2 cellular contexts compared by ENCODE assay signal in the genomic region with DNA sequence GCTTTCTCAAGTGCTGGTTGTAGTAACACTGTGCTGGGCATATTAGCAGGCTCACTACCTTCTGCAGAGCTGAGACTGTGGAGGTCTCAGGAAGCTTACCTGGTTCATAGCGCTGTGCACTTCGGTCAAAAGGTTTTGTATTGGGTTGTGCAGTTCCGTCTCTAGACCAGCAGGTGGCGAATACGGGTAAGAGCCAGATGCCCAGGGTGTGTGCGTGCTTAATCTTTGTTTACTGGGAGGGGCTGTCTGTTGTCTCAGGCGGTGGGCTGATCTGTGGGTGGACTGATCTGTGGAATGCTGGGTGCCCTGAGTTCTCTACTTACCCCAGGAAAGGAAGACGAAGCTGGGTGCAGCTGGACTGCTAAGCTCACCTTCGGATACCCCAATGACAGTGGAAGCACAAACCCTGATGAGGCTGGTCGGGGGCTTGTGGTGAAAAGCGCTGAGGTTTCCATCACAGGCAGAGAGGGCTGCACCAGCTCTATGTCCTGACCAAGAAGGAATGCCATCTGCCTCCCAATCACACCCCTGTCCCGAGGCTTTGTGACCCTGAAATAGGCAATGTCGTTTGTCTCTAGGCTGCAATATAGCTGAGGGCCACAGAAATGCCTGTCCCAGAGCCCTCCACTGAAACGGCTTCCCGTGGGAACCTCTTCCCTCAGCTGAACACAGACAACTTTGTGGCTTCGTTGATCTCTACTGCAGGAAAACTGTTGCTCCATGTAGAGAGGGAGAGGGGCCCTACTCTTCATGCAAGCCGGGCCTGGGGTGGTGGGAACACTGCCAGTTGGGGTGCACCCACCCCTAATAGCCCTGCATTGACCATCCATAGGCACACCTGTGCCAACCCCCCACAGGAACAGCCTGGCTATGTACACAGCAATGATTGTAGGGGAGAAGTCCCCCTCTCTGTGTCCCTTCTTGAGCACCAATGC.
TF ChIP-seq lines count a peak whose summit lies in the region.

No MANE protein-coding gene starts in this region.

TF ChIP-seq in GM23338, 12 proteins besides CTCF, POLR2A, EP300 and RAD21 (continued from another document):
- TF ChIP-seq NANOG (IDR thresholded peaks at IDR 0.05; ENCODE audit: borderline replicate concordance) = no peak
- TF ChIP-seq CREB1 (CRISPR knock-in tag; IDR thresholded peaks at IDR 0.05; ENCODE audit: low read depth) = 0 out of 2 replicates have a peak, but pooled peaks have one; percentile 15
TF ChIP-seq in GM23338: peak in this region for 1.

TF ChIP-seq in SK-N-SH, 30 proteins besides CTCF, POLR2A, EP300 and RAD21:
- TF ChIP-seq, protein P1, sequence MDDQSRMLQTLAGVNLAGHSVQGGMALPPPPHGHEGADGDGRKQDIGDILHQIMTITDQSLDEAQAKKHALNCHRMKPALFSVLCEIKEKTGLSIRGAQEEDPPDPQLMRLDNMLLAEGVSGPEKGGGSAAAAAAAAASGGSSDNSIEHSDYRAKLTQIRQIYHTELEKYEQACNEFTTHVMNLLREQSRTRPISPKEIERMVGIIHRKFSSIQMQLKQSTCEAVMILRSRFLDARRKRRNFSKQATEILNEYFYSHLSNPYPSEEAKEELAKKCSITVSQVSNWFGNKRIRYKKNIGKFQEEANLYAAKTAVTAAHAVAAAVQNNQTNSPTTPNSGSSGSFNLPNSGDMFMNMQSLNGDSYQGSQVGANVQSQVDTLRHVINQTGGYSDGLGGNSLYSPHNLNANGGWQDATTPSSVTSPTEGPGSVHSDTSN (IDR thresholded peaks at IDR 0.05) = no peak
- TF ChIP-seq SMC3 (IDR thresholded peaks at IDR 0.05; ENCODE audit: low read depth, low read length) = peak; percentile 96
- peak; percentile 72 for TF ChIP-seq FOXJ3 (CRISPR knock-in tag; IDR thresholded peaks at IDR 0.05)
- TF ChIP-seq MXI1 (IDR thresholded peaks at IDR 0.05; ENCODE audit: low read depth, low read length) = peak; percentile 37; the same call in 1 of the 2 replicates
TF ChIP-seq in SK-N-SH: peak in this region for 3.
